8 cellular contexts compared by ENCODE assay signal in the genomic region with DNA sequence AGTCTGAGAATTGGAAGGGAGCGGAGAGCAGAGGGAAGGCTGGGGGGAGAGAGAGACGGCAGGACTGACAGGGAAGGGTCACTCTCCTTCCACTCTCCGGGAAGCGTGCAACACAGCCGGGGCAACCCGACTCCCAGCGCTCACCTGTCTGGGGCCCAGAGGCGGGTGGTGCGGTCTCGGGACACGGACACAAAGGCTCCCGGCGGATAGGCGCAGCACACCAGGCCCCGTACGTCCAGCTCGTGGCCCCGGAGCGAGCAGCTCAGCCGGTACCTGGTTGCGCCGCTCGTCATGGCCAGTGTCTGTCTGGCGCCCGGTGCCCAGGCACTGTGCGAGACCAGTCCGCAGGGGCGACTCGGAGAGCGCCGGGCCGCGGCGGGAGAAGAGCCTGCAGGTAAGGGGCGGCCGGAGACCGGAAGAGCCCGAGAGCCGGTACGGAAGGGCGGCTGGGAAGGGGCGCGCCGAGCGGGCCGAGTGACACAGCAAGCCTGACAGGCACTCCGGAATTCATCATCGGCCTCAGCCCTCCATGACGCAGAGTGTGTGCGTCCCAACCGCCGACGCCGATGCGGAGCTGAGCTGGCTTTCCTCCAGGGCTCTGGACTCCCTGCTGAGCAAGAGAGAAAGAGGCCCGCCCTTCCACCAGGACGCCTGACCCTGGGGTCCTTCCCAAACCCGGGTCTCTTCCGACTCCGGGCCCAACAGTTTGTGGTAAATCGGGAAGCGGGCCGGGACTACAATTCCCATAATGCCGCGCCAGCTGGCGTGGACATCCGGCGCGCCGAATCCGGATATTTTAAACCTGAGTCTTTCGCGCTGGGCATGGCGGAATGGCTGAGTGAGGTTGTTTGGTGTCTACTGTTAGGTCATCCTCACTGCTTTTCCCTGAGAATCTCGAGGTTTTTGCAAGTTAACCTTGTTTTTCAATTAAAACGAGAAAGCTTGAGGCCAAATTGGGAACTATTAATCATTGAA. TPM values are rescaled to one million over a fixed set of nuclear protein-coding genes. Genes with fewer than 3 reads are reported as not detected.
A peak's percentile ranks its signal among the peaks of the same experiment; 100 is the strongest.
DNase-seq lines count a peak whose midpoint lies in the region; ATAC-seq and TF ChIP-seq lines count a peak whose summit lies in the region.

A gene (minus strand): TSS at position 490 of the 975 bp plus-strand sequence. CDS start 197 bp downstream, at position 293.

- DNase-seq in DMS 273 treated with DMSO at 0.1 percent for 48 hours (lab: John Stamatoyannopoulos, UW), result peak; percentile 87
- peak; percentile 61 for DNase-seq in HuH-7.5 (ENCODE audit: low spot score)
- peak; percentile 88 to 90 for DNase-seq in activated T-cell treated with anti-CD3 and anti-CD28 coated beads, Interleukin-2, amount 50 U/mL, for 48 hours
- DNase-seq in esophagus muscularis mucosa (ENCODE audit: extremely low spot score), result peak; percentile 97
- DNase-seq in myocyte (ENCODE audit: low read depth), result peak; percentile 93
- peak; percentile 65 to 80 for DNase-seq in stimulated activated CD8-positive, alpha-beta memory T cell treated with anti-CD3 and anti-CD28 coated beads, Interleukin-7, amount 100 ng/mL, for 48 hours (ENCODE audit: extremely low read depth in 1 of 2, low read depth in 1 of 2)

- peak in 2 of 3 experiments; percentile 9 to 31 for TF ChIP-seq CTCF in esophagus muscularis mucosa (IDR thresholded peaks at IDR 0.05)

- no peak for TF ChIP-seq EP300 in esophagus muscularis mucosa (IDR thresholded peaks at IDR 0.05)

- under 1% methylated on average over 31 of the region's 76 CpGs for WGBS in esophagus muscularis mucosa

- peak within 1 kb of the TSS; percentile 71 to 98 (median 88) for H3K4me3 ChIP-seq in esophagus muscularis mucosa

- H3K36me3 ChIP-seq in esophagus muscularis mucosa, result no peaks in the 10 kb centered on the region

- ATAC-seq in GM21526 (IDR thresholded peaks at IDR 0.05; ENCODE audit: low FRiP score, unreplicated experiment), result peak; percentile 98

- peak; percentile 30 for TF ChIP-seq POLR2A in esophagus muscularis mucosa (IDR thresholded peaks at IDR 0.05; ENCODE audit: low read depth)

- peaks cover 25 to 43% (median 34%) of the 10 kb centered on the region in 4 donors for H3K4me1 ChIP-seq in esophagus muscularis mucosa

- H3K27me3 ChIP-seq in esophagus muscularis mucosa, result no peaks in the 10 kb centered on the region

- intact Hi-C loops in esophagus muscularis mucosa (cut with DNase I), result loop anchor here (5.0 kb wide), 1 partner anchor 55 kb away; a partner anchor contains a TSS

- peak within 1 kb of the TSS; percentile 93 to 98 (median 95) for H3K27ac ChIP-seq in esophagus muscularis mucosa (replicated peaks in 1 of 4)

- no peaks in the 10 kb centered on the region for H3K9me3 ChIP-seq in esophagus muscularis mucosa

TF ChIP-seq in PFSK-1, 5 proteins besides CTCF, POLR2A, EP300 and RAD21:
- TF ChIP-seq SIN3A (IDR thresholded peaks at IDR 0.05; ENCODE audit: borderline replicate concordance, insufficient read depth, low read length), result peak; percentile 17; the same call in 1 of the 2 replicates
- peak; percentile 70; the same call in 1 of the 2 replicates for TF ChIP-seq TAF1 (IDR thresholded peaks at IDR 0.05; ENCODE audit: borderline replicate concordance, insufficient read depth, low read length)
- peak; percentile 72 for TF ChIP-seq POLR2AphosphoS5 (IDR thresholded peaks at IDR 0.05; ENCODE audit: low read depth, low read length)
- peak; percentile 15 for TF ChIP-seq FOXP2 (optimal IDR thresholded peaks at IDR 0.05; ENCODE audit: borderline replicate concordance, extremely low read depth, extremely low read length, insufficient read depth)
- TF ChIP-seq, protein P1, sequence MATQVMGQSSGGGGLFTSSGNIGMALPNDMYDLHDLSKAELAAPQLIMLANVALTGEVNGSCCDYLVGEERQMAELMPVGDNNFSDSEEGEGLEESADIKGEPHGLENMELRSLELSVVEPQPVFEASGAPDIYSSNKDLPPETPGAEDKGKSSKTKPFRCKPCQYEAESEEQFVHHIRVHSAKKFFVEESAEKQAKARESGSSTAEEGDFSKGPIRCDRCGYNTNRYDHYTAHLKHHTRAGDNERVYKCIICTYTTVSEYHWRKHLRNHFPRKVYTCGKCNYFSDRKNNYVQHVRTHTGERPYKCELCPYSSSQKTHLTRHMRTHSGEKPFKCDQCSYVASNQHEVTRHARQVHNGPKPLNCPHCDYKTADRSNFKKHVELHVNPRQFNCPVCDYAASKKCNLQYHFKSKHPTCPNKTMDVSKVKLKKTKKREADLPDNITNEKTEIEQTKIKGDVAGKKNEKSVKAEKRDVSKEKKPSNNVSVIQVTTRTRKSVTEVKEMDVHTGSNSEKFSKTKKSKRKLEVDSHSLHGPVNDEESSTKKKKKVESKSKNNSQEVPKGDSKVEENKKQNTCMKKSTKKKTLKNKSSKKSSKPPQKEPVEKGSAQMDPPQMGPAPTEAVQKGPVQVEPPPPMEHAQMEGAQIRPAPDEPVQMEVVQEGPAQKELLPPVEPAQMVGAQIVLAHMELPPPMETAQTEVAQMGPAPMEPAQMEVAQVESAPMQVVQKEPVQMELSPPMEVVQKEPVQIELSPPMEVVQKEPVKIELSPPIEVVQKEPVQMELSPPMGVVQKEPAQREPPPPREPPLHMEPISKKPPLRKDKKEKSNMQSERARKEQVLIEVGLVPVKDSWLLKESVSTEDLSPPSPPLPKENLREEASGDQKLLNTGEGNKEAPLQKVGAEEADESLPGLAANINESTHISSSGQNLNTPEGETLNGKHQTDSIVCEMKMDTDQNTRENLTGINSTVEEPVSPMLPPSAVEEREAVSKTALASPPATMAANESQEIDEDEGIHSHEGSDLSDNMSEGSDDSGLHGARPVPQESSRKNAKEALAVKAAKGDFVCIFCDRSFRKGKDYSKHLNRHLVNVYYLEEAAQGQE (IDR thresholded peaks at IDR 0.05; ENCODE audit: insufficient read depth in 1 of 2, low read depth in 2 of 2, low read length in 2 of 2), result no peak; a peak in 1 of 4 replicates

RNA-seq across cellular contexts. Expression of the gene that starts here (rescaled TPM):
- 18.5 TPM for polyA plus RNA-seq in PFSK-1 (2012; ENCODE audit: insufficient read length, low read depth)
- total RNA-seq in esophagus muscularis mucosa (10 to 100 TPM; 22.4 to 32.3 (median 28.0) TPM), myocyte (44.8 and 47.2 TPM in 2 replicates)
- polyA plus RNA-seq in myocyte (2012), result 27.6 TPM

Comparison
In these comparisons a context has a peak if more than half of its experiments do, and no peak if none do; other contexts are left out.
1. Peak in every context shown above with its lines: DNase-seq, ATAC-seq, H3K4me3 ChIP-seq and H3K27ac ChIP-seq.